In the genomic region with DNA sequence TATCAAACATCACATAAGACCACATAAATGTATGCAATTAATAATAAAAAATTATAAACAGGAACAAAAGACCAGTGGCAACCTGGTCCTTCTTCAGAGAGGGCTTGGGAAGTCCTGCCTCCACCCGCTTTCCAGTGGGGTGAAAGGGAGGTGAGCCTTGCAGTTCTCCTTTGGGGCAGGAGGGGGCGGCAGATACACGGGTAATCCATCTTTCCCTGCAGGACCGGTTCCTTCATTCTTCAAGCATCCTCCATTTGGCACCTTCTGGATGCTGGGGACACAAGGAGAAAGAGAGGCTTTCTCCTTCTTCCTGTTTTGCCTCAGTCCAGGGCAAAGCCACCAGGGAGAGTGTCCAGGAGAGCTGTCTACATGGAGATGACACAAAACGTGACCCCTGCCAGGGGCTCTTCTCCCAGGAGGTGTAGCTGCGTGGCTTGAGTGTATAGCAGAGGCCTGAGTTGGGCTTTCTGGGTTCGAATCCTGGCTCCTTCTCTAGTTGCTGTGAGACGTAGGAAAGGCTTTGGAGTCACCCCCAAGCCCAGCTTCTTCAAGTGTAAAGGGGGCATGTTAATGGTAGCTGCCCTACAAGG, we compare ENCODE assay signal across 8 cellular contexts. TPM values are rescaled to one million over a fixed set of nuclear protein-coding genes. Genes with fewer than 3 reads are reported as not detected.
DNase-seq lines count a peak whose midpoint lies in the region; ATAC-seq, FAIRE-seq and TF ChIP-seq lines count a peak whose summit lies in the region.

No MANE protein-coding gene starts in this region.

- no peak overlapping the region for H3K9ac ChIP-seq in parathyroid adenoma

- H3K9me3 ChIP-seq in parathyroid adenoma (ENCODE audit: control insufficient read depth, low read length), result no peaks in the 10 kb centered on the region

- peak; percentile 72 for TF ChIP-seq CTCF in parathyroid adenoma (IDR thresholded peaks at IDR 0.05)

- H3K4me1 ChIP-seq in parathyroid adenoma, result no peaks in the 10 kb centered on the region

- no peak overlapping the region for H3K4me2 ChIP-seq in parathyroid adenoma (ENCODE audit: low read length)

- H3K27me3 ChIP-seq in parathyroid adenoma (ENCODE audit: control insufficient read depth, insufficient read depth, low read length), result no peaks in the 10 kb centered on the region

- no peak overlapping the region for H3K4me3 ChIP-seq in parathyroid adenoma (ENCODE audit: low read depth, low read length)

- DNase-seq in DMS79 (lab: John Stamatoyannopoulos, UW) (peak; percentile 19), LHCN-M2 (ENCODE audit: low read depth) (peak; percentile 58), SK-N-DZ (ENCODE audit: low spot score) (peak; percentile 77), glomerular visceral epithelial cell (ENCODE audit: extremely low spot score) (peak; percentile 77), urothelium cell line (ENCODE audit: low spot score) (peak; percentile 86)
- peak; percentile 77 for DNase-seq in activated naive CD4-positive, alpha-beta T cell treated with Interleukin-2 at 50 U/mL for 16 hours

- no peak overlapping the region for H2AFZ ChIP-seq in parathyroid adenoma

- H3K36me3 ChIP-seq in parathyroid adenoma (ENCODE audit: control insufficient read depth, insufficient read depth, low read length), result no peaks in the 10 kb centered on the region

- H3K27ac ChIP-seq in parathyroid adenoma, result no peak overlapping the region

- no peak for ATAC-seq in HG02970 (IDR thresholded peaks at IDR 0.05; ENCODE audit: low FRiP score, unreplicated experiment)

- no peaks in the 10 kb centered on the region for H3K79me2 ChIP-seq in parathyroid adenoma

- FAIRE-seq in urothelium cell line (lab: Jason Lieb, UNC), result peak; percentile 86

RNA-seq across cellular contexts. Expression of gene RPLP1, which starts 23.2 kb away (rescaled TPM):
- total RNA-seq in LHCN-M2 (2014; rRNA removed), result 305 and 353 TPM in 2 replicates
- polyA plus RNA-seq in LHCN-M2 (2012), result 3,072 TPM
- polyA plus RNA-seq in SK-N-DZ (2014; cell fraction: cytosol; rRNA removed), result 308 and 321 TPM in 2 replicates
- 179 and 197 TPM in 2 replicates for polyA plus RNA-seq in SK-N-DZ (2014; cell fraction: nucleus; rRNA removed)

Comparison
In these comparisons a context has a peak if more than half of its experiments do, and no peak if none do; other contexts are left out.
1. DNase-seq: peak in every context shown above with its lines; median percentile 86 in urothelium cell line; 77 in SK-N-DZ; 77 in activated naive CD4-positive, alpha-beta T cell treated with Interleukin-2 at 50 U/mL for 16 hours; 77 in glomerular visceral epithelial cell; 58 in LHCN-M2; 19 in DMS79.